In the genomic region with DNA sequence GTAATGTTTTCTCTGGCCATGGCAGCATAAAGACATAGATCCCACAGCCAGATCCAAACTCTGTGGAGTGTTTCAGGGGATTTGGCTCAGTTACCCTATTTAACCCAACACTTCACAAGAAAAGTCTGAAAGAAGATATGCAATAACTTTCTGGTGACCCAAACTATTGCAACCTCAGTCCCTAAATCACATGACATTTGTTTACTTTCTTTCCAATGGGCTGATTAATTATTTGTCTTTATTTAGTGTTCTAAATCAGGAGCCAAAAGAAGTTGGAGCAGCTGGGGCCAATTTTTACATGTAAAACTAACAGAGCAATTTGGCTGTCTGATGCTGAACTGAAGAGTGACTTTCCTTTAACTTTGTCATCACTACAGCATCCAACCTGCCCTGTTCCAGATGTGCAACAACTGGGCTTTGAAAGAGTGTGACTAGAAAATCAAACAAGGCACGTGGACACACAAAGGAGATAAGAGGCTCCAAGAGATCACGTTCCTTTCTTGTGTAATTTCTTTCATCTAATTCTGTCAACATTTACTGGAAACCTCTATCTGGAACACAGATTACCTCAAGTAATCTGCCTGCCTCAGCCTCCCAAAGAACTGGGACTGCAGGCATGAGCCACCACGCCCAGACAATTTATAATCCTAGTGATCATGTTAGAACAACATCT, we compare ENCODE assay signal across 1 cellular context.
TF ChIP-seq lines count a peak whose summit lies in the region.

No MANE protein-coding gene starts in this region.

TF ChIP-seq in K562, 482 proteins besides CTCF, POLR2A, EP300 and RAD21:
- TF ChIP-seq, protein P1, sequence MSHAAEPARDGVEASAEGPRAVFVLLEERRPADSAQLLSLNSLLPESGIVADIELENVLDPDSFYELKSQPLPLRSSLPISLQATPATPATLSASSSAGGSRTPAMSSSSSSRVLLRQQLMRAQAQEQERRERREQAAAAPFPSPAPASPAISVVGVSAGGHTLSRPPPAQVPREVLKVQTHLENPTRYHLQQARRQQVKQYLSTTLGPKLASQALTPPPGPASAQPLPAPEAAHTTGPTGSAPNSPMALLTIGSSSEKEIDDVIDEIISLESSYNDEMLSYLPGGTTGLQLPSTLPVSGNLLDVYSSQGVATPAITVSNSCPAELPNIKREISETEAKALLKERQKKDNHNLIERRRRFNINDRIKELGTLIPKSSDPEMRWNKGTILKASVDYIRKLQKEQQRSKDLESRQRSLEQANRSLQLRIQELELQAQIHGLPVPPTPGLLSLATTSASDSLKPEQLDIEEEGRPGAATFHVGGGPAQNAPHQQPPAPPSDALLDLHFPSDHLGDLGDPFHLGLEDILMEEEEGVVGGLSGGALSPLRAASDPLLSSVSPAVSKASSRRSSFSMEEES (CRISPR knock-in tag; IDR thresholded peaks at IDR 0.05) = peak; percentile 37; the same call in 1 of the 2 replicates
- TF ChIP-seq HOXB6 (CRISPR knock-in tag; IDR thresholded peaks at IDR 0.05; ENCODE audit: borderline replicate concordance) (no peak), RCOR1 (IDR thresholded peaks at IDR 0.05; ENCODE audit: borderline replicate concordance in 1 of 2, low read depth in 2 of 2, low read length in 2 of 2) (peak in 1 of 2 experiments; percentile 49; a peak in 1 of 4 replicates), CBFA2T2 (conservative IDR thresholded peaks at IDR 0.05) (0 out of 2 replicates have a peak, but pooled peaks have one; percentile 18), FOXA1 (IDR thresholded peaks at IDR 0.05; ENCODE audit: borderline replicate concordance) (no peak), SIX5 (IDR thresholded peaks at IDR 0.05; ENCODE audit: borderline replicate concordance in 1 of 2, insufficient read depth in 1 of 2, low read depth in 1 of 2, low read length in 2 of 2) (no peak), ZNF445 (CRISPR knock-in tag; IDR thresholded peaks at IDR 0.05; ENCODE audit: low read depth) (no peak), KDM1A (IDR thresholded peaks at IDR 0.05) (0 out of 4 replicates have a peak, but pooled peaks of 1 of the 2 experiments have one; percentile 22), SAP30 (IDR thresholded peaks at IDR 0.05; ENCODE audit: borderline replicate concordance, insufficient read depth, low read depth, low read length, poor library complexity, severe bottlenecking) (no peak), MYC (IDR thresholded peaks at IDR 0.05; ENCODE audit: low read depth, low read length) (peak; percentile 20; the same call in 1 of the 2 replicates), MYC (CRISPR knock-in tag; IDR thresholded peaks at IDR 0.05; ENCODE audit: borderline replicate concordance, low read depth) (no peak), BHLHE40 (IDR thresholded peaks at IDR 0.05; ENCODE audit: low read length) (peak; percentile 75), ARID1B (IDR thresholded peaks at IDR 0.05) (peak; percentile 23; the same call in 1 of the 2 replicates), CEBPB (tag; IDR thresholded peaks at IDR 0.05) (peak; percentile 34; the same call in 1 of the 2 replicates), ZNF41 (CRISPR knock-in tag; conservative IDR thresholded peaks at IDR 0.05) (no peak), TAL1 (IDR thresholded peaks at IDR 0.05) (peak; percentile 37; the same call in 1 of the 2 replicates), CREBBP (IDR thresholded peaks at IDR 0.05; ENCODE audit: low read depth, low read length) (no peak), NFATC3 (IDR thresholded peaks at IDR 0.05) (no peak), ZKSCAN1 (IDR thresholded peaks at IDR 0.05; ENCODE audit: low read depth, low read length) (no peak), SOX6 (IDR thresholded peaks at IDR 0.05) (peak; percentile 27; the same call in 1 of the 2 replicates), RBM22 (IDR thresholded peaks at IDR 0.05; ENCODE audit: low read depth, low read length, poor library complexity, severe bottlenecking) (no peak), CBFA2T3 (IDR thresholded peaks at IDR 0.05) (peak; percentile 47), L3MBTL2 (IDR thresholded peaks at IDR 0.05) (peak; percentile 58)
- TF ChIP-seq, protein P2, sequence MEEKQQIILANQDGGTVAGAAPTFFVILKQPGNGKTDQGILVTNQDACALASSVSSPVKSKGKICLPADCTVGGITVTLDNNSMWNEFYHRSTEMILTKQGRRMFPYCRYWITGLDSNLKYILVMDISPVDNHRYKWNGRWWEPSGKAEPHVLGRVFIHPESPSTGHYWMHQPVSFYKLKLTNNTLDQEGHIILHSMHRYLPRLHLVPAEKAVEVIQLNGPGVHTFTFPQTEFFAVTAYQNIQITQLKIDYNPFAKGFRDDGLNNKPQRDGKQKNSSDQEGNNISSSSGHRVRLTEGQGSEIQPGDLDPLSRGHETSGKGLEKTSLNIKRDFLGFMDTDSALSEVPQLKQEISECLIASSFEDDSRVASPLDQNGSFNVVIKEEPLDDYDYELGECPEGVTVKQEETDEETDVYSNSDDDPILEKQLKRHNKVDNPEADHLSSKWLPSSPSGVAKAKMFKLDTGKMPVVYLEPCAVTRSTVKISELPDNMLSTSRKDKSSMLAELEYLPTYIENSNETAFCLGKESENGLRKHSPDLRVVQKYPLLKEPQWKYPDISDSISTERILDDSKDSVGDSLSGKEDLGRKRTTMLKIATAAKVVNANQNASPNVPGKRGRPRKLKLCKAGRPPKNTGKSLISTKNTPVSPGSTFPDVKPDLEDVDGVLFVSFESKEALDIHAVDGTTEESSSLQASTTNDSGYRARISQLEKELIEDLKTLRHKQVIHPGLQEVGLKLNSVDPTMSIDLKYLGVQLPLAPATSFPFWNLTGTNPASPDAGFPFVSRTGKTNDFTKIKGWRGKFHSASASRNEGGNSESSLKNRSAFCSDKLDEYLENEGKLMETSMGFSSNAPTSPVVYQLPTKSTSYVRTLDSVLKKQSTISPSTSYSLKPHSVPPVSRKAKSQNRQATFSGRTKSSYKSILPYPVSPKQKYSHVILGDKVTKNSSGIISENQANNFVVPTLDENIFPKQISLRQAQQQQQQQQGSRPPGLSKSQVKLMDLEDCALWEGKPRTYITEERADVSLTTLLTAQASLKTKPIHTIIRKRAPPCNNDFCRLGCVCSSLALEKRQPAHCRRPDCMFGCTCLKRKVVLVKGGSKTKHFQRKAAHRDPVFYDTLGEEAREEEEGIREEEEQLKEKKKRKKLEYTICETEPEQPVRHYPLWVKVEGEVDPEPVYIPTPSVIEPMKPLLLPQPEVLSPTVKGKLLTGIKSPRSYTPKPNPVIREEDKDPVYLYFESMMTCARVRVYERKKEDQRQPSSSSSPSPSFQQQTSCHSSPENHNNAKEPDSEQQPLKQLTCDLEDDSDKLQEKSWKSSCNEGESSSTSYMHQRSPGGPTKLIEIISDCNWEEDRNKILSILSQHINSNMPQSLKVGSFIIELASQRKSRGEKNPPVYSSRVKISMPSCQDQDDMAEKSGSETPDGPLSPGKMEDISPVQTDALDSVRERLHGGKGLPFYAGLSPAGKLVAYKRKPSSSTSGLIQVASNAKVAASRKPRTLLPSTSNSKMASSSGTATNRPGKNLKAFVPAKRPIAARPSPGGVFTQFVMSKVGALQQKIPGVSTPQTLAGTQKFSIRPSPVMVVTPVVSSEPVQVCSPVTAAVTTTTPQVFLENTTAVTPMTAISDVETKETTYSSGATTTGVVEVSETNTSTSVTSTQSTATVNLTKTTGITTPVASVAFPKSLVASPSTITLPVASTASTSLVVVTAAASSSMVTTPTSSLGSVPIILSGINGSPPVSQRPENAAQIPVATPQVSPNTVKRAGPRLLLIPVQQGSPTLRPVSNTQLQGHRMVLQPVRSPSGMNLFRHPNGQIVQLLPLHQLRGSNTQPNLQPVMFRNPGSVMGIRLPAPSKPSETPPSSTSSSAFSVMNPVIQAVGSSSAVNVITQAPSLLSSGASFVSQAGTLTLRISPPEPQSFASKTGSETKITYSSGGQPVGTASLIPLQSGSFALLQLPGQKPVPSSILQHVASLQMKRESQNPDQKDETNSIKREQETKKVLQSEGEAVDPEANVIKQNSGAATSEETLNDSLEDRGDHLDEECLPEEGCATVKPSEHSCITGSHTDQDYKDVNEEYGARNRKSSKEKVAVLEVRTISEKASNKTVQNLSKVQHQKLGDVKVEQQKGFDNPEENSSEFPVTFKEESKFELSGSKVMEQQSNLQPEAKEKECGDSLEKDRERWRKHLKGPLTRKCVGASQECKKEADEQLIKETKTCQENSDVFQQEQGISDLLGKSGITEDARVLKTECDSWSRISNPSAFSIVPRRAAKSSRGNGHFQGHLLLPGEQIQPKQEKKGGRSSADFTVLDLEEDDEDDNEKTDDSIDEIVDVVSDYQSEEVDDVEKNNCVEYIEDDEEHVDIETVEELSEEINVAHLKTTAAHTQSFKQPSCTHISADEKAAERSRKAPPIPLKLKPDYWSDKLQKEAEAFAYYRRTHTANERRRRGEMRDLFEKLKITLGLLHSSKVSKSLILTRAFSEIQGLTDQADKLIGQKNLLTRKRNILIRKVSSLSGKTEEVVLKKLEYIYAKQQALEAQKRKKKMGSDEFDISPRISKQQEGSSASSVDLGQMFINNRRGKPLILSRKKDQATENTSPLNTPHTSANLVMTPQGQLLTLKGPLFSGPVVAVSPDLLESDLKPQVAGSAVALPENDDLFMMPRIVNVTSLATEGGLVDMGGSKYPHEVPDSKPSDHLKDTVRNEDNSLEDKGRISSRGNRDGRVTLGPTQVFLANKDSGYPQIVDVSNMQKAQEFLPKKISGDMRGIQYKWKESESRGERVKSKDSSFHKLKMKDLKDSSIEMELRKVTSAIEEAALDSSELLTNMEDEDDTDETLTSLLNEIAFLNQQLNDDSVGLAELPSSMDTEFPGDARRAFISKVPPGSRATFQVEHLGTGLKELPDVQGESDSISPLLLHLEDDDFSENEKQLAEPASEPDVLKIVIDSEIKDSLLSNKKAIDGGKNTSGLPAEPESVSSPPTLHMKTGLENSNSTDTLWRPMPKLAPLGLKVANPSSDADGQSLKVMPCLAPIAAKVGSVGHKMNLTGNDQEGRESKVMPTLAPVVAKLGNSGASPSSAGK (IDR thresholded peaks at IDR 0.05) = 0 out of 2 replicates have a peak, but pooled peaks have one; percentile 19
- TF ChIP-seq, protein P3, sequence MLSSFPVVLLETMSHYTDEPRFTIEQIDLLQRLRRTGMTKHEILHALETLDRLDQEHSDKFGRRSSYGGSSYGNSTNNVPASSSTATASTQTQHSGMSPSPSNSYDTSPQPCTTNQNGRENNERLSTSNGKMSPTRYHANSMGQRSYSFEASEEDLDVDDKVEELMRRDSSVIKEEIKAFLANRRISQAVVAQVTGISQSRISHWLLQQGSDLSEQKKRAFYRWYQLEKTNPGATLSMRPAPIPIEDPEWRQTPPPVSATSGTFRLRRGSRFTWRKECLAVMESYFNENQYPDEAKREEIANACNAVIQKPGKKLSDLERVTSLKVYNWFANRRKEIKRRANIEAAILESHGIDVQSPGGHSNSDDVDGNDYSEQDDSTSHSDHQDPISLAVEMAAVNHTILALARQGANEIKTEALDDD (IDR thresholded peaks at IDR 0.05) = peak; percentile 65; the same call in 1 of the 2 replicates
- TF ChIP-seq, protein P4, sequence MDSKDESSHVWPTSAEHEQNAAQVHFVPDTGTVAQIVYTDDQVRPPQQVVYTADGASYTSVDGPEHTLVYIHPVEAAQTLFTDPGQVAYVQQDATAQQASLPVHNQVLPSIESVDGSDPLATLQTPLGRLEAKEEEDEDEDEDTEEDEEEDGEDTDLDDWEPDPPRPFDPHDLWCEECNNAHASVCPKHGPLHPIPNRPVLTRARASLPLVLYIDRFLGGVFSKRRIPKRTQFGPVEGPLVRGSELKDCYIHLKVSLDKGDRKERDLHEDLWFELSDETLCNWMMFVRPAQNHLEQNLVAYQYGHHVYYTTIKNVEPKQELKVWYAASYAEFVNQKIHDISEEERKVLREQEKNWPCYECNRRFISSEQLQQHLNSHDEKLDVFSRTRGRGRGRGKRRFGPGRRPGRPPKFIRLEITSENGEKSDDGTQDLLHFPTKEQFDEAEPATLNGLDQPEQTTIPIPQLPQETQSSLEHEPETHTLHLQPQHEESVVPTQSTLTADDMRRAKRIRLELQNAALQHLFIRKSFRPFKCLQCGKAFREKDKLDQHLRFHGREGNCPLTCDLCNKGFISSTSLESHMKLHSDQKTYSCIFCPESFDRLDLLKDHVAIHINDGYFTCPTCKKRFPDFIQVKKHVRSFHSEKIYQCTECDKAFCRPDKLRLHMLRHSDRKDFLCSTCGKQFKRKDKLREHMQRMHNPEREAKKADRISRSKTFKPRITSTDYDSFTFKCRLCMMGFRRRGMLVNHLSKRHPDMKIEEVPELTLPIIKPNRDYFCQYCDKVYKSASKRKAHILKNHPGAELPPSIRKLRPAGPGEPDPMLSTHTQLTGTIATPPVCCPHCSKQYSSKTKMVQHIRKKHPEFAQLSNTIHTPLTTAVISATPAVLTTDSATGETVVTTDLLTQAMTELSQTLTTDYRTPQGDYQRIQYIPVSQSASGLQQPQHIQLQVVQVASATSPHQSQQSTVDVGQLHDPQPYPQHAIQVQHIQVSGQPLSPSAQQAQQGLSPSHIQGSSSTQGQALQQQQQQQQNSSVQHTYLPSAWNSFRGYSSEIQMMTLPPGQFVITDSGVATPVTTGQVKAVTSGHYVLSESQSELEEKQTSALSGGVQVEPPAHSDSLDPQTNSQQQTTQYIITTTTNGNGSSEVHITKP (IDR thresholded peaks at IDR 0.05; ENCODE audit: partially characterized antibody) = no peak
- TF ChIP-seq, protein P5, sequence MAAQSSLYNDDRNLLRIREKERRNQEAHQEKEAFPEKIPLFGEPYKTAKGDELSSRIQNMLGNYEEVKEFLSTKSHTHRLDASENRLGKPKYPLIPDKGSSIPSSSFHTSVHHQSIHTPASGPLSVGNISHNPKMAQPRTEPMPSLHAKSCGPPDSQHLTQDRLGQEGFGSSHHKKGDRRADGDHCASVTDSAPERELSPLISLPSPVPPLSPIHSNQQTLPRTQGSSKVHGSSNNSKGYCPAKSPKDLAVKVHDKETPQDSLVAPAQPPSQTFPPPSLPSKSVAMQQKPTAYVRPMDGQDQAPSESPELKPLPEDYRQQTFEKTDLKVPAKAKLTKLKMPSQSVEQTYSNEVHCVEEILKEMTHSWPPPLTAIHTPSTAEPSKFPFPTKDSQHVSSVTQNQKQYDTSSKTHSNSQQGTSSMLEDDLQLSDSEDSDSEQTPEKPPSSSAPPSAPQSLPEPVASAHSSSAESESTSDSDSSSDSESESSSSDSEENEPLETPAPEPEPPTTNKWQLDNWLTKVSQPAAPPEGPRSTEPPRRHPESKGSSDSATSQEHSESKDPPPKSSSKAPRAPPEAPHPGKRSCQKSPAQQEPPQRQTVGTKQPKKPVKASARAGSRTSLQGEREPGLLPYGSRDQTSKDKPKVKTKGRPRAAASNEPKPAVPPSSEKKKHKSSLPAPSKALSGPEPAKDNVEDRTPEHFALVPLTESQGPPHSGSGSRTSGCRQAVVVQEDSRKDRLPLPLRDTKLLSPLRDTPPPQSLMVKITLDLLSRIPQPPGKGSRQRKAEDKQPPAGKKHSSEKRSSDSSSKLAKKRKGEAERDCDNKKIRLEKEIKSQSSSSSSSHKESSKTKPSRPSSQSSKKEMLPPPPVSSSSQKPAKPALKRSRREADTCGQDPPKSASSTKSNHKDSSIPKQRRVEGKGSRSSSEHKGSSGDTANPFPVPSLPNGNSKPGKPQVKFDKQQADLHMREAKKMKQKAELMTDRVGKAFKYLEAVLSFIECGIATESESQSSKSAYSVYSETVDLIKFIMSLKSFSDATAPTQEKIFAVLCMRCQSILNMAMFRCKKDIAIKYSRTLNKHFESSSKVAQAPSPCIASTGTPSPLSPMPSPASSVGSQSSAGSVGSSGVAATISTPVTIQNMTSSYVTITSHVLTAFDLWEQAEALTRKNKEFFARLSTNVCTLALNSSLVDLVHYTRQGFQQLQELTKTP (IDR thresholded peaks at IDR 0.05; ENCODE audit: low read depth in 1 of 2, partially characterized antibody in 2 of 2) = no peak
